Comparison of ENCODE assay signal across 18 cellular contexts in genomic region chr1:236059011-236059410, GRCh38. TPM values are rescaled to one million over a fixed set of nuclear protein-coding genes. Genes with fewer than 3 reads are reported as not detected.
DNase-seq lines count a peak whose midpoint lies in the region; TF ChIP-seq lines count a peak whose summit lies in the region.
"Had no signal": no experiment of that assay in that cellular context is flagged by ENCODE, and none has a peak within 500 bp of the region (broad histone marks: within the 10 kb centered on the region; RNA-seq: fewer than 3 reads in every experiment).

No MANE protein-coding gene starts in this region.

- peaks cover 1% of the 10 kb centered on the region for H3K36me3 Mint-ChIP-seq in activated T-helper 1 cell treated with anti-CD3 and anti-CD28 coated beads, Interleukin-12 subunit alpha, Interleukin-12 subunit beta, Interleukin-2, Interleukin-4 antibody, amounts not matched to agents 30 ng/mL and 10 ng/mL and 1 ng/mL, durations not matched to agents 14 hours and 24 hours and 36 hours (ENCODE audit: low read depth)
- H3K36me3 Mint-ChIP-seq: activated naive CD8-positive, alpha-beta T cell treated with anti-CD3 and anti-CD28 coated beads for 36 hours had no signal

- H3K4me2 ChIP-seq in OCI-LY3 (ENCODE audit: low read length) (no peak overlapping the region), osteoblast (ENCODE audit: insufficient read depth, low read length) (peak overlapping the region; percentile 47)

- intact Hi-C loops in thyroid gland (cut with DNase I) = no loop called here
- intact Hi-C loops in activated T-helper 1 cell treated with anti-CD3 and anti-CD28 coated beads, Interleukin-12 subunit alpha, Interleukin-12 subunit beta, Interleukin-2, Interleukin-4 antibody, amounts not matched to agents 30 ng/mL and 10 ng/mL and 1 ng/mL, durations not matched to agents 14 hours and 24 hours and 36 hours (cut with micrococcal nuclease) = no loop called here

- 44 to 62% methylated on average over 5 of the region's 5 CpGs for WGBS in thyroid gland, 2 donors

- H3K36me3 ChIP-seq in OCI-LY3 (replicated peaks; ENCODE audit: low read depth, low read length) (no peaks in the 10 kb centered on the region), osteoblast (ENCODE audit: insufficient read depth, low read length) (no peaks in the 10 kb centered on the region), thyroid gland (no peaks in the 10 kb centered on the region)
- H3K36me3 ChIP-seq: colonic mucosa, left lung had no signal

- H2AFZ ChIP-seq in OCI-LY3 (ENCODE audit: low read depth, low read length) (0 out of 2 replicates have a peak overlapping the region, but pooled peaks have one; percentile 50), osteoblast (ENCODE audit: low read length) (peak overlapping the region; percentile 64)

- peaks cover 16% of the 10 kb centered on the region for H3K4me1 Mint-ChIP-seq in activated T-helper 1 cell treated with anti-CD3 and anti-CD28 coated beads, Interleukin-12 subunit alpha, Interleukin-12 subunit beta, Interleukin-2, Interleukin-4 antibody, amounts not matched to agents 30 ng/mL and 10 ng/mL and 1 ng/mL, durations not matched to agents 14 hours and 24 hours and 36 hours (ENCODE audit: low read depth)

- H3K9me3 ChIP-seq in OCI-LY3 (ENCODE audit: insufficient read depth, low read length) (no peaks in the 10 kb centered on the region), osteoblast (ENCODE audit: low read depth, low read length) (no peaks in the 10 kb centered on the region), thyroid gland (no peaks in the 10 kb centered on the region)
- H3K9me3 ChIP-seq: body of pancreas, colonic mucosa, left lung had no signal

- peaks cover 34% of the 10 kb centered on the region for H3K27me3 Mint-ChIP-seq in activated T-helper 1 cell treated with anti-CD3 and anti-CD28 coated beads, Interleukin-12 subunit alpha, Interleukin-12 subunit beta, Interleukin-2, Interleukin-4 antibody, amounts not matched to agents 30 ng/mL and 10 ng/mL and 1 ng/mL, durations not matched to agents 14 hours and 24 hours and 36 hours (ENCODE audit: insufficient read depth)

- no peak overlapping the region for H3K27ac Mint-ChIP-seq in activated T-helper 1 cell treated with anti-CD3 and anti-CD28 coated beads, Interleukin-12 subunit alpha, Interleukin-12 subunit beta, Interleukin-2, Interleukin-4 antibody, amounts not matched to agents 30 ng/mL and 10 ng/mL and 1 ng/mL, durations not matched to agents 14 hours and 24 hours and 36 hours
- H3K27ac Mint-ChIP-seq: activated B cell treated with CpG ODN at 0.5 μM for 24 hours; activated naive CD8-positive, alpha-beta T cell treated with anti-CD3 and anti-CD28 coated beads for 36 hours; B cell had no signal

- no peak for TF ChIP-seq POLR2A in thyroid gland (IDR thresholded peaks at IDR 0.05)

- H3K4me3 ChIP-seq in OCI-LY3 (ENCODE audit: low read length) (no peak overlapping the region), fibroblast of the aortic adventitia (ENCODE audit: low read depth, low read length) (peak overlapping the region; percentile 19), osteoblast (ENCODE audit: insufficient read depth, low read length) (no peak overlapping the region), thyroid gland (replicated peaks in 1 of 3) (no peak overlapping the region)
- H3K4me3 ChIP-seq: body of pancreas, colonic mucosa, left lung had no signal

- peaks cover 8% of the 10 kb centered on the region for H3K4me1 ChIP-seq in OCI-LY3 (ENCODE audit: low read length)
- peaks cover 11% of the 10 kb centered on the region for H3K4me1 ChIP-seq in osteoblast (ENCODE audit: insufficient read depth, low read length)
- H3K4me1 ChIP-seq in thyroid gland = peaks cover 14 to 16% of the 10 kb centered on the region in 2 donors
- H3K4me1 ChIP-seq: colonic mucosa had no signal

- peaks cover 26% of the 10 kb centered on the region for H3K27me3 ChIP-seq in OCI-LY3 (ENCODE audit: low read depth, low read length)
- no peaks in the 10 kb centered on the region for H3K27me3 ChIP-seq in osteoblast (ENCODE audit: insufficient read depth, low read length)
- H3K27me3 ChIP-seq in thyroid gland = no peaks in the 10 kb centered on the region
- H3K27me3 ChIP-seq: body of pancreas had no signal

- H3K27ac ChIP-seq in OCI-LY3 (ENCODE audit: low read length) (no peak overlapping the region), osteoblast (ENCODE audit: low read depth, low read length) (no peak overlapping the region), thyroid gland (peak overlapping the region in 2 of 3 donors; percentile 20 to 58)
- H3K27ac ChIP-seq: body of pancreas, colonic mucosa, left lung had no signal

- H4K20me1 ChIP-seq in OCI-LY3 (ENCODE audit: insufficient read depth, low read length) (no peaks in the 10 kb centered on the region), osteoblast (ENCODE audit: insufficient read depth, low read length) (no peaks in the 10 kb centered on the region)

- H3K4me3 Mint-ChIP-seq in activated T-helper 1 cell treated with anti-CD3 and anti-CD28 coated beads, Interleukin-12 subunit alpha, Interleukin-12 subunit beta, Interleukin-2, Interleukin-4 antibody, amounts not matched to agents 30 ng/mL and 10 ng/mL and 1 ng/mL, durations not matched to agents 14 hours and 24 hours and 36 hours = no peak overlapping the region
- H3K4me3 Mint-ChIP-seq: activated B cell treated with CpG ODN at 0.5 μM for 24 hours; activated naive CD8-positive, alpha-beta T cell treated with anti-CD3 and anti-CD28 coated beads for 36 hours; B cell had no signal

- no peak overlapping the region for H3K9ac ChIP-seq in OCI-LY3 (ENCODE audit: low read length)

- no peaks in the 10 kb centered on the region for H3K79me2 ChIP-seq in OCI-LY3 (ENCODE audit: low read length)
- peaks cover 11% of the 10 kb centered on the region for H3K79me2 ChIP-seq in osteoblast (ENCODE audit: insufficient read depth, low read length)

- TF ChIP-seq CTCF in OCI-LY3 (IDR thresholded peaks at IDR 0.05; ENCODE audit: low read depth, low read length) = no peak
- TF ChIP-seq CTCF in fibroblast of the aortic adventitia (IDR thresholded peaks at IDR 0.05; ENCODE audit: insufficient read depth, low read length) = no peak
- TF ChIP-seq CTCF in osteoblast (IDR thresholded peaks at IDR 0.05; ENCODE audit: extremely low read depth, low read depth, low read length) = no peak
- no peak for TF ChIP-seq CTCF in thyroid gland (IDR thresholded peaks at IDR 0.05)

- DNase-seq in fibroblast of the aortic adventitia (ENCODE audit: low read depth) (no peak), osteoblast (ENCODE audit: insufficient read length, low spot score, missing footprints) (no peak), thyroid gland (no peak), NCI-H1930 (lab: John Stamatoyannopoulos, UW) (no peak)
- no peak for DNase-seq in activated T-helper 1 cell treated with anti-CD3 and anti-CD28 coated beads, Interleukin-12 subunit alpha, Interleukin-12 subunit beta, Interleukin-2, Interleukin-4 antibody, amounts not matched to agents 30 ng/mL and 10 ng/mL and 1 ng/mL, durations not matched to agents 14 hours and 24 hours and 36 hours (ENCODE audit: low spot score)
- no peak for DNase-seq in stimulated activated naive CD4-positive, alpha-beta T cell (lab: John Stamatoyannopoulos, UW)
- DNase-seq: activated B cell treated with CpG ODN at 0.5 μM for 24 hours; activated naive CD8-positive, alpha-beta T cell treated with anti-CD3 and anti-CD28 coated beads for 36 hours; body of pancreas; colonic mucosa; left lung; NCI-H1092 treated with DMSO at 0.1 percent for 48 hours; OCI-M1; posterior cingulate gyrus; SIG-M5; stimulated activated naive CD8-positive, alpha-beta T cell treated with anti-CD3 and anti-CD28 coated beads, Interleukin-15, Interleukin-2, amounts not matched to agents 100 U/mL and 50 U/mL, for 24 hours had no signal

- peaks cover under 1% of the 10 kb centered on the region for H3K9me3 Mint-ChIP-seq in activated T-helper 1 cell treated with anti-CD3 and anti-CD28 coated beads, Interleukin-12 subunit alpha, Interleukin-12 subunit beta, Interleukin-2, Interleukin-4 antibody, amounts not matched to agents 30 ng/mL and 10 ng/mL and 1 ng/mL, durations not matched to agents 14 hours and 24 hours and 36 hours
- H3K9me3 Mint-ChIP-seq: activated B cell treated with CpG ODN at 0.5 μM for 24 hours; activated naive CD8-positive, alpha-beta T cell treated with anti-CD3 and anti-CD28 coated beads for 36 hours had no signal

RNA-seq across cellular contexts. Expression of gene NID1, which starts 5.9 kb away (rescaled TPM):
- total RNA-seq in fibroblast of the aortic adventitia (ENCODE audit: low replicate concordance) (26.7 and 68.1 TPM in 2 replicates), osteoblast (40.2 and 46.3 TPM in 2 replicates), thyroid gland (10 to 100 TPM; 27.8 to 91.8 (median 69.4) TPM)
- total RNA-seq in activated T-helper 1 cell treated with anti-CD3 and anti-CD28 coated beads, Interleukin-12 subunit alpha, Interleukin-12 subunit beta, Interleukin-2, Interleukin-4 antibody, amounts not matched to agents 30 ng/mL and 10 ng/mL and 1 ng/mL, durations not matched to agents 14 hours and 24 hours and 36 hours = 0.44 and 0.65 TPM in 2 replicates
- total RNA-seq: B cell had no signal

Comparison
In these comparisons a context has a peak if more than half of its experiments do, and no peak if none do; other contexts are left out.
1. H3K27ac ChIP-seq: peak in thyroid gland (2 of 3); none in OCI-LY3 (single experiment) and osteoblast (single experiment).
2. RNA of gene NID1, which starts 5.9 kb away (total RNA-seq): 27.8 to 91.8 TPM in thyroid gland, 26.7 to 68.1 TPM in fibroblast of the aortic adventitia and 40.2 to 46.3 TPM in osteoblast; 0.44 to 0.65 TPM in activated T-helper 1 cell treated with anti-CD3 and anti-CD28 coated beads, Interleukin-12 subunit alpha, Interleukin-12 subunit beta, Interleukin-2, Interleukin-4 antibody, amounts not matched to agents 30 ng/mL and 10 ng/mL and 1 ng/mL, durations not matched to agents 14 hours and 24 hours and 36 hours; every median in the first group is over 10 times any median in the second.